Comparison of ENCODE assay signal across 8 cellular contexts in the genomic region with DNA sequence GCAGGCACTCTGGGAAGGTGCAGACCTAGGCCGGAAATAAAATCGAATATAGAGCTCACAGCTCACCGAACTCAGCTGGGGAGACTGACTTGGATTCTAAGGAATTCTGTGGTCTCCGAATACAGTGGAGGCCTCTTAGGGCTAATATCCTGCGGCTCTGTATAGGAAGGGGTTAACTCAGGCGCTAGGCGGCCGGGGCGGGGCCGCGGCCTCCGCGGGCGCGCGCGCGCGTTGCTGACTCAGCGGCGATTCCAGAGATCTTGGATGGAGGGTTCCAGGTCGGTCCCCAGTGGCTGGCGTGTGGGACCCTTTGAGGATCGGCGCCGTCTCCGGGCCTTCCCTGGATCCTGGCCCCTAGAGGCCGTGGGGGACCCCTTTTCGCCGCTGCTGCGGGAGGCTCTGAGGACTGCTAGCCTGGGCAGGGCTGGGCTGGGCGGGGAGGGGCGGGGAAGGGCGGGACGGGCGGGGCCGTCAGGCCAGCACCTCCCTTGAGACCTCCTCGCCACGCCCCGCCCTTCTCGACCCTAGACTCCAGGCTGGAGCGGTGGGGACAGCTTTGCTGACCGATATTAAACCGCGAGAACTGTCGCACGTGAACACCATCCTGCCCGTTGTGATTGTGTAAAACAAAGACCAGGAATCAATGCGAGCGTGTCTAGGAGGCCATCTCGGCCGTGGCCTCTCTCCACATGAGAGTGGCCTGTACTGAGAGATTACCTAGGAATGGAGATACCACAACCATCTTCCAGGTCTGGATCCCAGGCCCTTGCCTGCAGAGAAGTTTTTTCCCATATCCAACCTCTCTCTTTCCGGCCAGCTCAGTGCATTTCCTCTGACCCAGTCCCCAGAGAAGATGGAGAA. TPM values are rescaled to one million over a fixed set of nuclear protein-coding genes. Genes with fewer than 3 reads are reported as not detected.
DNase-seq lines count a peak whose midpoint lies in the region; ATAC-seq and TF ChIP-seq lines count a peak whose summit lies in the region.

No MANE protein-coding gene starts in this region.

- H3K4me2 ChIP-seq in Karpas-422 (ENCODE audit: low read depth, low read length, poor library complexity, severe bottlenecking), result peak overlapping the region; percentile 100

- H3K79me2 ChIP-seq in Karpas-422 (ENCODE audit: low read length), result no peaks in the 10 kb centered on the region

- TF ChIP-seq CTCF in A673 (conservative IDR thresholded peaks at IDR 0.05; ENCODE audit: low read depth, low read length) (no peak), Panc1 (IDR thresholded peaks at IDR 0.05) (no peak), esophagus muscularis mucosa (IDR thresholded peaks at IDR 0.05) (no peak)

- no peak for TF ChIP-seq POLR2A in esophagus muscularis mucosa (IDR thresholded peaks at IDR 0.05; ENCODE audit: low read depth)

- TF ChIP-seq EP300 in esophagus muscularis mucosa (IDR thresholded peaks at IDR 0.05), result no peak

- H3K27me3 ChIP-seq in A673 (replicated peaks; ENCODE audit: insufficient read depth, low read depth, low read length, poor library complexity) (no peaks in the 10 kb centered on the region), Karpas-422 (ENCODE audit: low read length) (no peaks in the 10 kb centered on the region), Panc1 (ENCODE audit: control insufficient read depth, insufficient read depth, low read length) (no peaks in the 10 kb centered on the region), esophagus muscularis mucosa (no peaks in the 10 kb centered on the region), mucosa of stomach (ENCODE audit: control insufficient read depth, insufficient read depth, low read length) (peaks cover 11% of the 10 kb centered on the region)

- H3K4me3 ChIP-seq in A673 (ENCODE audit: low read depth, low read length, poor library complexity, severe bottlenecking), result peak overlapping the region; percentile 49
- H3K4me3 ChIP-seq in Karpas-422 (ENCODE audit: low read length), result peak overlapping the region; percentile 81
- peak overlapping the region; percentile 52 to 67 for H3K4me3 ChIP-seq in Panc1 (ENCODE audit: low read depth in 2 of 2, low read length in 2 of 2)
- H3K4me3 ChIP-seq in esophagus muscularis mucosa, result peak overlapping the region; percentile 77 to 93 (median 88)
- peak overlapping the region; percentile 42 for H3K4me3 ChIP-seq in mucosa of stomach (ENCODE audit: low read length)

- DNase-seq in A673 (ENCODE audit: low spot score) (peak; percentile 83), Karpas-422 (peak; percentile 94), Panc1 (ENCODE audit: low read depth, low spot score) (no peak), activated T-helper 1 cell treated with Interleukin-2 at 50 U/mL for 16 hours (ENCODE audit: low read depth) (peak; percentile 62), esophagus muscularis mucosa (ENCODE audit: extremely low spot score) (peak; percentile 95)
- DNase-seq in stimulated activated CD8-positive, alpha-beta memory T cell treated with anti-CD3 and anti-CD28 coated beads, Interleukin-7, amount 100 ng/mL, for 4 hours (ENCODE audit: low read depth in 2 of 2), result peak; percentile 48 to 65

- under 1% methylated on average over 16 of the region's 53 CpGs for WGBS in esophagus muscularis mucosa

- no peak overlapping the region; the same call in 1 of the 2 replicates for H2AFZ ChIP-seq in Karpas-422 (ENCODE audit: low read length)

- H3K9me3 ChIP-seq in A673 (ENCODE audit: low read depth, low read length, poor library complexity, severe bottlenecking) (no peaks in the 10 kb centered on the region), Karpas-422 (ENCODE audit: low read length) (no peaks in the 10 kb centered on the region), Panc1 (ENCODE audit: control insufficient read depth, insufficient read depth, low read depth, low read length) (no peaks in the 10 kb centered on the region), esophagus muscularis mucosa (no peaks in the 10 kb centered on the region), mucosa of stomach (ENCODE audit: control insufficient read depth, low read length) (no peaks in the 10 kb centered on the region)

- CTCF ChIA-PET in A673 (lab: Charles Lee) (no interaction called here), Panc1 (lab: Charles Lee) (interaction anchor here (1.2 kb wide), 1 partner anchor 100 kb away, joined by 9 read pairs; a partner anchor contains a TSS)

- in situ Hi-C loops in Panc1 (cut with HindIII; ENCODE audit: low pct_unique_long_range_greater_than_20kb, low sequenced_read_pairs), result no loop called here

- peak overlapping the region; percentile 83 for H3K9ac ChIP-seq in Karpas-422 (ENCODE audit: low read length)
- peak overlapping the region; percentile 60 for H3K9ac ChIP-seq in mucosa of stomach (ENCODE audit: low read length)

- intact Hi-C loops in A673 (cut with micrococcal nuclease; ENCODE audit: unreplicated experiment), result loop anchor here (2.0 to 5.0 kb wide), 2 partner anchors 69 to 101 kb away; a partner anchor contains a TSS
- intact Hi-C loops in Panc1 (cut with micrococcal nuclease; ENCODE audit: unreplicated experiment), result loop anchor here (5.0 kb wide), 1 partner anchor 101 kb away; a partner anchor contains a TSS
- intact Hi-C loops in esophagus muscularis mucosa (cut with DNase I), result loop anchor here (2.0 kb wide), 2 partner anchors 69 to 99 kb away; a partner anchor contains a TSS

- H3K36me3 ChIP-seq in A673 (ENCODE audit: insufficient read depth, low read length, poor library complexity, severe bottlenecking) (no peaks in the 10 kb centered on the region), Karpas-422 (ENCODE audit: insufficient read depth, low read length) (no peaks in the 10 kb centered on the region), Panc1 (ENCODE audit: control insufficient read depth, insufficient read depth, low read length) (no peaks in the 10 kb centered on the region; the same call in 1 of the 2 replicates), esophagus muscularis mucosa (peaks cover 0 to 6% (median 5%) of the 10 kb centered on the region in 4 donors), mucosa of stomach (ENCODE audit: control insufficient read depth, insufficient read depth, low read length) (peaks cover 2% of the 10 kb centered on the region)

- H3K9me2 ChIP-seq in Karpas-422 (replicated peaks; ENCODE audit: insufficient read depth, low read length), result no peaks in the 10 kb centered on the region

- POLR2A ChIA-PET in A673 (lab: Charles Lee; ENCODE audit: low non-redundant PET) (no interaction called here), Panc1 (lab: Charles Lee) (interaction anchor here (0.6 kb wide), 3 partner anchors 44 to 320 kb away, joined by 3 to 5 read pairs (median 3); a partner anchor contains a TSS)

- ATAC-seq in GM18861 (IDR thresholded peaks at IDR 0.05; ENCODE audit: unreplicated experiment) (peak; percentile 20), Panc1 (peak; percentile 58)

- H3K4me1 ChIP-seq in A673 (ENCODE audit: insufficient read depth, low read length, poor library complexity, severe bottlenecking) (peaks cover 24% of the 10 kb centered on the region), Karpas-422 (ENCODE audit: low read length) (peaks cover 56% of the 10 kb centered on the region), Panc1 (ENCODE audit: control insufficient read depth, insufficient read depth, low read length) (peaks cover 22% of the 10 kb centered on the region), esophagus muscularis mucosa (peaks cover 72 to 90% (median 88%) of the 10 kb centered on the region in 4 donors), mucosa of stomach (ENCODE audit: control insufficient read depth, insufficient read depth, low read length) (peaks cover 60% of the 10 kb centered on the region)

- peak overlapping the region; percentile 88 for H3K27ac ChIP-seq in A673 (ENCODE audit: low read depth, low read length, poor library complexity, severe bottlenecking)
- peak overlapping the region; percentile 81 for H3K27ac ChIP-seq in Karpas-422 (ENCODE audit: low read length)
- peak overlapping the region; percentile 95 for H3K27ac ChIP-seq in Panc1 (ENCODE audit: low read length)
- H3K27ac ChIP-seq in esophagus muscularis mucosa (replicated peaks in 1 of 4), result peak overlapping the region; percentile 96 to 99 (median 98)

- BruUV-seq in A673 (replicated peaks; lab: Mats Ljungman, UMichigan) (TSS peak; percentile 92), Panc1 (replicated peaks; lab: Mats Ljungman, UMichigan) (no TSS peak)

- H4K20me1 ChIP-seq in Karpas-422 (ENCODE audit: insufficient read depth, low read depth, low read length), result peaks cover 4% of the 10 kb centered on the region; the same call in 1 of the 2 replicates

RNA-seq across cellular contexts. Expression of a gene that starts 1.4 kb away (rescaled TPM):
- total RNA-seq in A673 (2021) (11.9 and 16.8 TPM in 2 replicates), Panc1 (2021; ENCODE audit: unreplicated experiment) (32.2 TPM), esophagus muscularis mucosa (10 to 100 TPM; 20.3 to 41.2 (median 27.3) TPM)
- total RNA-seq in Karpas-422 (2014; rRNA removed; shearing (Covaris generic); ENCODE audit: low replicate concordance), result 6.7 and 7.0 TPM in 2 replicates
- polyA plus RNA-seq in Panc1 (2012; ENCODE audit: insufficient read length), result 37.4 TPM

RNA-seq across cellular contexts. Expression of a gene that starts 3.5 kb away (rescaled TPM):
- total RNA-seq in A673 (2021), result 0.52 and 0.55 TPM in 2 replicates
- total RNA-seq in Karpas-422 (2014; rRNA removed; shearing (Covaris generic); ENCODE audit: low replicate concordance), result 0.22 TPM in 1 of 2 replicates, not detected in the other
- 1.9 TPM for total RNA-seq in Panc1 (2021; ENCODE audit: unreplicated experiment)
- polyA plus RNA-seq in Panc1 (2012; ENCODE audit: insufficient read length), result 6.4 TPM
- 1 to 10 TPM; 2.9 to 8.4 (median 3.7) TPM for total RNA-seq in esophagus muscularis mucosa

RNA-seq across cellular contexts. Expression of a gene that starts 4.2 kb away (rescaled TPM):
- total RNA-seq in A673 (2021) (5.6 and 6.7 TPM in 2 replicates), Panc1 (2021; ENCODE audit: unreplicated experiment) (20.4 TPM), esophagus muscularis mucosa (10 to 100 TPM in 1 of 4 donors, 1 to 10 TPM in 3; 4.7 to 13.2 (median 6.2) TPM)
- total RNA-seq in Karpas-422 (2014; rRNA removed; shearing (Covaris generic); ENCODE audit: low replicate concordance), result 0.19 and 0.65 TPM in 2 replicates
- polyA plus RNA-seq in Panc1 (2012; ENCODE audit: insufficient read length), result 23.2 TPM

RNA-seq across cellular contexts. Expression of a gene that starts 19.1 kb away (rescaled TPM):
- total RNA-seq in A673 (2021), result 14.6 and 19.2 TPM in 2 replicates
- total RNA-seq in Karpas-422 (2014; rRNA removed; shearing (Covaris generic); ENCODE audit: low replicate concordance), result 15.3 and 17.5 TPM in 2 replicates
- total RNA-seq in Panc1 (2021; ENCODE audit: unreplicated experiment), result 25.5 TPM
- polyA plus RNA-seq in Panc1 (2012; ENCODE audit: insufficient read length), result 33.1 TPM
- 10 to 100 TPM; 25.3 to 40.2 (median 38.1) TPM for total RNA-seq in esophagus muscularis mucosa
